ENCODE assay signal across 9 cellular contexts in the genomic region with DNA sequence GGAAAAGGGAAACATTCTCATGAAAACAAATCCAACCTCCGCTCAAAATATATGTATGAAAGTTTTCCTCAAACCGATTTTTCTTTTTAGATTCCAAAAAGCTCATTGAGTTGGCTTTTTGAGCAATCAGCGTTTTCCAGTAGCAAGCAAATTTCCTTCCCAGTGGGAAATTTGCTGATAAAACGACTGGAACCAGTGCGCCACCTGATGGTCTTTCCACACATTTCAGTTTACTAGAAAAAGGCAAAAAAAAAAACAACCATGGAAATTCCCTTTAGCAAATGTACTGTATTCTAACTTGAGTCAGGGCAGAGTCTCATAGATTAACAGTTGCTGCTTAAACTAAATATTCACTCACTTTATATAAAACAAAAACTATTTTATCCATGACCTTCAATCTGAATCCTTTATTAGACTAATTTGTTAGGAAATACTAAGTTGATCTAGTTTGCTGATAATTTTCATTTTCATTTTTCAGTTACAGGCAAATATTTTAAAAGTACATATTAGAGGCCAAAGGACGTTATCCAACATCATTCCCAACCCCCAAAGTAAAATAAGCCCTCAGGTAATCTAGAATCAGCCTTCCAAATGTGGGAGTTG.
DNase-seq lines count a peak whose midpoint lies in the region; ATAC-seq, FAIRE-seq and TF ChIP-seq lines count a peak whose summit lies in the region.
"Had no signal": no experiment of that assay in that cellular context is flagged by ENCODE, and none has a peak within 500 bp of the region (broad histone marks: within the 10 kb centered on the region; RNA-seq: fewer than 3 reads in every experiment).

No MANE protein-coding gene starts in this region.

- H3K4me3 ChIP-seq in bronchial epithelial cell (ENCODE audit: low read depth, low read length) (no peak overlapping the region), mucosa of descending colon (no peak overlapping the region)
- H3K4me3 ChIP-seq: BLaER1 had no signal

- FAIRE-seq in bronchial epithelial cell (lab: Jason Lieb, UNC), result no peak

- intact Hi-C loops in mucosa of descending colon (cut with DNase I, micrococcal nuclease), result loop anchor here in 1 of 2 donors (5.0 kb wide), 1 partner anchor 506 kb away; no protein-coding TSS in a partner anchor

- H3K9me3 ChIP-seq in mucosa of descending colon, result no peaks in the 10 kb centered on the region
- H3K9me3 ChIP-seq: BLaER1 had no signal

- no peaks in the 10 kb centered on the region for H3K4me1 ChIP-seq in mucosa of descending colon (ENCODE audit: low read depth)

- H3K27me3 ChIP-seq in bronchial epithelial cell (ENCODE audit: control insufficient read depth, insufficient read depth, low read length), result no peaks in the 10 kb centered on the region
- H3K27me3 ChIP-seq: BLaER1 had no signal

- DNase-seq in NCI-H1092 treated with DMSO at 0.1 percent for 48 hours (lab: John Stamatoyannopoulos, UW), result peak; percentile 29
- DNase-seq in NCI-H1092 (lab: John Stamatoyannopoulos, UW), result no peak
- DNase-seq in NAMALWA (ENCODE audit: low spot score), result peak; percentile 12
- DNase-seq in bronchial epithelial cell (ENCODE audit: low read depth), result peak; percentile 51
- peak in 1 of 3 donors; percentile 50 for DNase-seq in mucosa of descending colon
- DNase-seq in effector CD8-positive, alpha-beta T cell (lab: John Stamatoyannopoulos, UW), result no peak

- H3K36me3 ChIP-seq in bronchial epithelial cell (ENCODE audit: control insufficient read depth, insufficient read depth, low read length), result no peaks in the 10 kb centered on the region
- H3K36me3 ChIP-seq in mucosa of descending colon (ENCODE audit: low read depth), result no peaks in the 10 kb centered on the region
- H3K36me3 ChIP-seq: BLaER1 had no signal

- ATAC-seq in mucosa of descending colon (no peak), HG02870 (IDR thresholded peaks at IDR 0.05; ENCODE audit: unreplicated experiment) (no peak), GM19328 (IDR thresholded peaks at IDR 0.05; ENCODE audit: unreplicated experiment) (no peak)

- TF ChIP-seq CTCF in bronchial epithelial cell (IDR thresholded peaks at IDR 0.05; ENCODE audit: insufficient read depth, low read length, severe bottlenecking) (peak; percentile 61), mucosa of descending colon (IDR thresholded peaks at IDR 0.05) (peak; percentile 27)

Comparison
In these comparisons a context has a peak if more than half of its experiments do, and no peak if none do; other contexts are left out.
1. DNase-seq: peak in NCI-H1092 treated with DMSO at 0.1 percent for 48 hours (single experiment), NAMALWA (single experiment) and bronchial epithelial cell (single experiment); none in NCI-H1092 (single experiment) and effector CD8-positive, alpha-beta T cell (single experiment).